Comparison of ENCODE assay signal across 15 cellular contexts in the genomic region with DNA sequence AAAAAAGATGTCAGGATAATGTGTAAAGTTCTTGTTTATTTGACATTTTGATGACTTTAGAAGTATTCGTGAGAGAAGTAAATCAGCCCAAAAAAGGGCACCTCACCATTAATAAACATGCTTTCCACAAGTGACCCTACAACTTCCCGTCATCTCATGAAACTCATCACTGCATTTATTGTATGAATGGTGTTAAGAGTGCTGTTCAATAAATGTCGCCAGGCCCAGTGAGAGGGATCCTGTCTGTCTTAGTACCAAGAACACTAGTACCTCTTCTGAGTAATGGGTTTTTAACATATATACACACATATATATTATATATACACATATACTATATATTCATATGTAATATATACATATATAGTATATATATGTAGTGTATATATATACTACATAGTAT.
DNase-seq lines count a peak whose midpoint lies in the region; ATAC-seq and TF ChIP-seq lines count a peak whose summit lies in the region.
"Had no signal": no experiment of that assay in that cellular context is flagged by ENCODE, and none has a peak within 500 bp of the region (broad histone marks: within the 10 kb centered on the region; RNA-seq: fewer than 3 reads in every experiment).

No MANE protein-coding gene starts in this region.

- DNase-seq in GDM1 (lab: John Stamatoyannopoulos, UW) (no peak), thyroid gland (no peak), brain microvascular endothelial cell (no peak)
- DNase-seq in activated CD4-positive, alpha-beta T cell treated with anti-CD3 and anti-CD28 coated beads for 1 hour = no peak
- DNase-seq: activated T-cell treated with anti-CD3 and anti-CD28 coated beads, Interleukin-2, amount 50 U/mL, for 1 hour; effector memory CD4-positive, alpha-beta T cell; naive thymus-derived CD8-positive, alpha-beta T cell; NCI-H1694 treated with DMSO at 0.1 percent for 48 hours; NCI-H774; SJCRH30 had no signal

- in situ Hi-C loops in brain microvascular endothelial cell (cut with HindIII; ENCODE audit: low pct_ligation_motif_present, low sequenced_read_pairs) = no loop called here

- H3K36me3 ChIP-seq in thyroid gland = no peaks in the 10 kb centered on the region
- H3K36me3 ChIP-seq in brain microvascular endothelial cell (replicated peaks) = no peaks in the 10 kb centered on the region
- H3K36me3 ChIP-seq: SJCRH30 had no signal

- WGBS in thyroid gland, 2 donors = 89% methylated on average over 3 of the region's 3 CpGs

- H3K27me3 ChIP-seq in thyroid gland (no peaks in the 10 kb centered on the region), brain microvascular endothelial cell (replicated peaks) (no peaks in the 10 kb centered on the region)
- H3K27me3 ChIP-seq: SJCRH30 had no signal

- intact Hi-C loops in thyroid gland (cut with DNase I) = no loop called here

- no peak for TF ChIP-seq POLR2A in thyroid gland (IDR thresholded peaks at IDR 0.05)

- H3K27ac ChIP-seq in thyroid gland (no peak overlapping the region), brain microvascular endothelial cell (no peak overlapping the region)
- H3K27ac ChIP-seq: SJCRH30 had no signal

- TF ChIP-seq CTCF in thyroid gland (IDR thresholded peaks at IDR 0.05) = no peak
- TF ChIP-seq CTCF in brain microvascular endothelial cell (IDR thresholded peaks at IDR 0.05; ENCODE audit: low read depth, low read length, missing control alignments) = no peak

- peak; percentile 29 for ATAC-seq in GM18858 (IDR thresholded peaks at IDR 0.05; ENCODE audit: unreplicated experiment)
- ATAC-seq in GM21447 (IDR thresholded peaks at IDR 0.05; ENCODE audit: unreplicated experiment) = peak; percentile 22
- ATAC-seq in HG02970 (IDR thresholded peaks at IDR 0.05; ENCODE audit: low FRiP score, unreplicated experiment) = peak; percentile 32
- peak; percentile 31 for ATAC-seq in HG03571 (IDR thresholded peaks at IDR 0.05; ENCODE audit: unreplicated experiment)
- ATAC-seq: naive thymus-derived CD8-positive, alpha-beta T cell; sciatic nerve had no signal

- no peaks in the 10 kb centered on the region for H3K9me3 ChIP-seq in thyroid gland
- H3K9me3 ChIP-seq: SJCRH30 had no signal

- H3K4me3 ChIP-seq in thyroid gland (replicated peaks in 1 of 3) (no peak overlapping the region), brain microvascular endothelial cell (ENCODE audit: low read depth, low read length) (no peak overlapping the region)
- H3K4me3 ChIP-seq: SJCRH30 had no signal

- peaks cover 6 to 11% of the 10 kb centered on the region in 2 donors for H3K4me1 ChIP-seq in thyroid gland
- H3K4me1 ChIP-seq: SJCRH30 had no signal
